ENCODE assay signal across 22 cellular contexts in genomic region chr21:32457962-32458361, GRCh38. TPM values are rescaled to one million over a fixed set of nuclear protein-coding genes. Genes with fewer than 3 reads are reported as not detected.
DNase-seq lines count a peak whose midpoint lies in the region; ATAC-seq, FAIRE-seq and TF ChIP-seq lines count a peak whose summit lies in the region.
"Had no signal": no experiment of that assay in that cellular context is flagged by ENCODE, and none has a peak within 500 bp of the region (broad histone marks: within the 10 kb centered on the region; RNA-seq: fewer than 3 reads in every experiment).

No MANE protein-coding gene starts in this region.

- no peak overlapping the region for H3K4me2 ChIP-seq in endothelial cell of umbilical vein (ENCODE audit: insufficient read depth, low read length)
- H3K4me2 ChIP-seq: BLaER1 had no signal

- H3K27me3 ChIP-seq in right atrium auricular region (no peaks in the 10 kb centered on the region), endothelial cell of umbilical vein (ENCODE audit: control insufficient read depth in 2 of 2, insufficient read depth in 2 of 2, low read length in 2 of 2) (no peaks in the 10 kb centered on the region), gastrocnemius medialis (no peaks in the 10 kb centered on the region), vagina (no peaks in the 10 kb centered on the region)
- H3K27me3 ChIP-seq: BLaER1, colonic mucosa, pancreas had no signal

- H3K79me2 ChIP-seq in endothelial cell of umbilical vein (ENCODE audit: control insufficient read depth, insufficient read depth, low read length), result peaks cover 22% of the 10 kb centered on the region

- dilution Hi-C loops in endothelial cell of umbilical vein (cut with MboI; ENCODE audit: extremely low pct_ligation_motif_present, low sequenced_read_pairs), result no loop called here

- no peaks in the 10 kb centered on the region for H3K9me3 ChIP-seq in right atrium auricular region
- H3K9me3 ChIP-seq in endothelial cell of umbilical vein (replicated peaks; ENCODE audit: control insufficient read depth, insufficient read depth, low read length), result no peaks in the 10 kb centered on the region
- H3K9me3 ChIP-seq in gastrocnemius medialis, result no peaks in the 10 kb centered on the region
- H3K9me3 ChIP-seq in vagina, result no peaks in the 10 kb centered on the region
- H3K9me3 ChIP-seq: Caco-2, colonic mucosa, pancreas had no signal

- no peak overlapping the region for H3K9ac ChIP-seq in endothelial cell of umbilical vein (replicated peaks; ENCODE audit: extremely low read depth, insufficient read depth, low read length)
- H3K9ac ChIP-seq: BLaER1 had no signal

- no peak overlapping the region for H2AFZ ChIP-seq in endothelial cell of umbilical vein (ENCODE audit: low read depth, low read length)

- FAIRE-seq in endothelial cell of umbilical vein (lab: Jason Lieb, UNC), result peak; percentile 24
- FAIRE-seq: HTR-8/SVneo, pancreas had no signal

- no peak for TF ChIP-seq CTCF in right atrium auricular region (IDR thresholded peaks at IDR 0.05)
- TF ChIP-seq CTCF in endothelial cell of umbilical vein (IDR thresholded peaks at IDR 0.05; ENCODE audit: extremely low read depth in 1 of 2, insufficient read depth in 1 of 2, low read depth in 1 of 2, low read length in 2 of 2), result no peak
- TF ChIP-seq CTCF in gastrocnemius medialis (IDR thresholded peaks at IDR 0.05 in 4 of 5, conservative IDR thresholded peaks at IDR 0.05 in 1 of 5), result no peak
- TF ChIP-seq CTCF in vagina (IDR thresholded peaks at IDR 0.05), result no peak

- BruUV-seq in endothelial cell of umbilical vein (replicated peaks; lab: Mats Ljungman, UMichigan), result no TSS peak

- CTCF ChIA-PET in endothelial cell of umbilical vein (lab: Charles Lee), result interaction anchor here (2.1 kb wide), 1 partner anchor 112 kb away, joined by 11 read pairs; no protein-coding TSS in a partner anchor

- in situ Hi-C loops in gastrocnemius medialis (cut with MboI; ENCODE audit: low sequenced_read_pairs in 4 of 4), result no loop called here

- intact Hi-C loops in left ventricle myocardium superior (cut with micrococcal nuclease), result no loop called here
- intact Hi-C loops in endothelial cell of umbilical vein (cut with micrococcal nuclease), result loop anchor here (2.0 kb wide), 1 partner anchor 45 kb away; the partner anchor contains the start of gene EVA1C
- intact Hi-C loops in gastrocnemius medialis (cut with DNase I; ENCODE audit: low total_unique reads), result loop anchor here (2.0 kb wide), 1 partner anchor 45 kb away; the partner anchor contains the start of gene EVA1C
- intact Hi-C loops in vagina (cut with DNase I), result no loop called here

- POLR2A ChIA-PET in endothelial cell of umbilical vein (lab: Charles Lee), result no interaction called here

- H3K9me1 ChIP-seq in endothelial cell of umbilical vein (replicated peaks; ENCODE audit: control insufficient read depth, extremely low read depth, insufficient read depth, low read length), result no peaks in the 10 kb centered on the region

- DNase-seq in right atrium auricular region (ENCODE audit: low spot score), result no peak
- no peak for DNase-seq in left ventricle myocardium superior
- no peak for DNase-seq in endothelial cell of umbilical vein (ENCODE audit: low read depth, low spot score)
- no peak for DNase-seq in gastrocnemius medialis
- no peak for DNase-seq in vagina (ENCODE audit: extremely low spot score in 2 of 2)
- no peak for DNase-seq in NCI-H446 treated with DMSO at 0.1 percent for 48 hours (lab: John Stamatoyannopoulos, UW)
- DNase-seq in T-helper 2 cell, result no peak
- DNase-seq in nucleus accumbens (lab: John Stamatoyannopoulos, UW), result no peak
- DNase-seq: activated T-cell treated with anti-CD3 and anti-CD28 coated beads, Interleukin-2, amount 50 U/mL, for 72 hours; Caco-2; H9; Karpas-422; naive thymus-derived CD4-positive, alpha-beta T cell; NCI-H1048; NCI-H2029 treated with DMSO at 0.1 percent for 48 hours; NCI-H510A treated with DMSO at 0.1 percent for 48 hours had no signal

- H3K27ac ChIP-seq in right atrium auricular region (peak overlapping the region; percentile 63 to 64), endothelial cell of umbilical vein (ENCODE audit: insufficient read depth, low read depth, low read length) (peak overlapping the region; percentile 69), gastrocnemius medialis (peak overlapping the region in 3 of 4 donors; percentile 48 to 68 (median 60)), vagina (peak overlapping the region; percentile 88)
- H3K27ac ChIP-seq: BLaER1 had no signal

- no peak overlapping the region for H3K4me3 ChIP-seq in right atrium auricular region
- H3K4me3 ChIP-seq in endothelial cell of umbilical vein (replicated peaks in 1 of 3; ENCODE audit: insufficient read depth in 1 of 3, low read depth in 1 of 3, low read length in 3 of 3), result no peak overlapping the region
- no peak overlapping the region for H3K4me3 ChIP-seq in gastrocnemius medialis
- H3K4me3 ChIP-seq in vagina, result no peak overlapping the region
- H3K4me3 ChIP-seq: BLaER1, colonic mucosa, pancreas had no signal

- H3K4me1 ChIP-seq in right atrium auricular region (peaks cover 0 to 27% of the 10 kb centered on the region in 2 donors), endothelial cell of umbilical vein (ENCODE audit: control insufficient read depth, extremely low read depth, insufficient read depth, low read length) (peaks cover 26% of the 10 kb centered on the region), gastrocnemius medialis (peaks cover 10 to 11% of the 10 kb centered on the region in 2 donors), vagina (peaks cover 47% of the 10 kb centered on the region)
- H3K4me1 ChIP-seq: BLaER1, Caco-2 had no signal

- TF ChIP-seq POLR2A in endothelial cell of umbilical vein (IDR thresholded peaks at IDR 0.05; ENCODE audit: low read depth, low read length) (no peak), gastrocnemius medialis (IDR thresholded peaks at IDR 0.05) (no peak), vagina (IDR thresholded peaks at IDR 0.05) (no peak)

- H4K20me1 ChIP-seq in endothelial cell of umbilical vein (replicated peaks; ENCODE audit: control insufficient read depth, extremely low read depth, insufficient read depth, low read length), result no peaks in the 10 kb centered on the region
- H4K20me1 ChIP-seq: BLaER1 had no signal

- H3K36me3 ChIP-seq in right atrium auricular region (peaks cover 52% of the 10 kb centered on the region), endothelial cell of umbilical vein (ENCODE audit: control insufficient read depth in 2 of 2, extremely low read depth in 1 of 2, insufficient read depth in 2 of 2, low read length in 2 of 2) (no peaks in the 10 kb centered on the region), gastrocnemius medialis (peaks cover 0 to 8% of the 10 kb centered on the region in 2 donors), vagina (peaks cover 0 to 25% of the 10 kb centered on the region in 2 donors)
- H3K36me3 ChIP-seq: BLaER1, colonic mucosa, pancreas had no signal

- ATAC-seq in left ventricle myocardium superior, result no peak
- ATAC-seq in gastrocnemius medialis, result no peak
- ATAC-seq: activated naive CD4-positive, alpha-beta T cell treated with anti-CD3 and anti-CD28 coated beads, Interleukin-2, amount 50 U/mL, for 72 hours; activated T-cell treated with anti-CD3 and anti-CD28 coated beads, Interleukin-2, amount 50 U/mL, for 72 hours; naive thymus-derived CD4-positive, alpha-beta T cell; stimulated activated effector memory CD8-positive, alpha-beta T cell treated with anti-CD3 and anti-CD28 coated beads, Interleukin-12 subunit alpha, Interleukin-12 subunit beta, amount 100 ng/mL, for 72 hours had no signal

TF ChIP-seq in endothelial cell of umbilical vein, 7 proteins besides CTCF, POLR2A, EP300 and RAD21:
- TF ChIP-seq MAX (IDR thresholded peaks at IDR 0.05; ENCODE audit: insufficient read depth, insufficient read length) (no peak), GATA2 (IDR thresholded peaks at IDR 0.05; ENCODE audit: insufficient read depth, insufficient read length, low read depth, low read length) (no peak)

RNA-seq across cellular contexts. Expression of gene EVA1C, which starts 45.5 kb away (rescaled TPM):
- total RNA-seq in right atrium auricular region (10 to 100 TPM; 25.5 to 45.9 TPM), left ventricle myocardium superior (13.6 TPM), endothelial cell of umbilical vein (31.7 and 38.6 TPM in 2 replicates), gastrocnemius medialis (10 to 100 TPM in 2 of 4 donors, 1 to 10 TPM in 2; 9.2 to 15.8 (median 12.1) TPM), vagina (66.5 TPM)
- polyA plus RNA-seq in endothelial cell of umbilical vein, result 22.8 and 29.8 TPM in 2 replicates
- polyA plus RNA-seq in endothelial cell of umbilical vein (2011; cell fraction: cytosol; rRNA removed), result 28.8 and 32.0 TPM in 2 replicates
- 31.4 and 32.5 TPM in 2 replicates for polyA plus RNA-seq in endothelial cell of umbilical vein (2011; cell fraction: nucleus; rRNA removed)
- 48.2 and 52.3 TPM in 2 replicates for polyA plus RNA-seq in endothelial cell of umbilical vein (2012)
- 29.1 and 34.6 TPM in 2 replicates for polyA minus RNA-seq in endothelial cell of umbilical vein
- polyA minus RNA-seq in endothelial cell of umbilical vein (2011; cell fraction: cytosol; rRNA and poly(A)+ RNA removed), result 33.8 TPM
- polyA minus RNA-seq in endothelial cell of umbilical vein (2011; cell fraction: nucleus; rRNA and poly(A)+ RNA removed), result 62.3 and 65.1 TPM in 2 replicates
- total RNA-seq: Caco-2 had no signal

Comparison
In these comparisons a context has a peak if more than half of its experiments do, and no peak if none do; other contexts are left out.
1. intact Hi-C loops: an anchor here in endothelial cell of umbilical vein (2.0 kb wide) and gastrocnemius medialis (2.0 kb wide); none called in left ventricle myocardium superior and vagina.